Comparison of ENCODE assay signal across 13 cellular contexts in genomic region chr11:9755561-9755960, GRCh38.
DNase-seq lines count a peak whose midpoint lies in the region; ATAC-seq, FAIRE-seq and TF ChIP-seq lines count a peak whose summit lies in the region.
"Had no signal": no experiment of that assay in that cellular context is flagged by ENCODE, and none has a peak within 500 bp of the region (broad histone marks: within the 10 kb centered on the region; RNA-seq: fewer than 3 reads in every experiment).

No MANE protein-coding gene starts in this region.

- H4K20me1 ChIP-seq in GM12878 (ENCODE audit: control insufficient read depth, insufficient read depth) (no peaks in the 10 kb centered on the region), hepatocyte (ENCODE audit: insufficient read depth, poor library complexity, severe bottlenecking) (no peaks in the 10 kb centered on the region)

- no peak overlapping the region for H2AK5ac ChIP-seq in mesendoderm (ENCODE audit: low read length)

- H3K4me1 ChIP-seq in HUES48 (ENCODE audit: control insufficient read depth, insufficient read depth, low read length): peaks cover 28% of the 10 kb centered on the region
- H3K4me1 ChIP-seq in GM12878 (ENCODE audit: control insufficient read depth, insufficient read depth, low read length): peaks cover 53% of the 10 kb centered on the region
- H3K4me1 ChIP-seq in mesendoderm (ENCODE audit: control insufficient read depth, low read depth, low read length): peaks cover 4% of the 10 kb centered on the region
- peaks cover 18% of the 10 kb centered on the region for H3K4me1 ChIP-seq in hepatocyte (ENCODE audit: insufficient read depth)

- H2AFZ ChIP-seq in GM12878 (ENCODE audit: control insufficient read depth, low read depth, low read length) (no peak overlapping the region), hepatocyte (no peak overlapping the region)

- no peak overlapping the region for H3K23ac ChIP-seq in mesendoderm (ENCODE audit: low read length)

- H3K18ac ChIP-seq in mesendoderm (ENCODE audit: low read length): no peak overlapping the region

- peak; percentile 70 for DNase-seq in AG08396 (ENCODE audit: low spot score)
- no peak for DNase-seq in GM12878 (ENCODE audit: low read depth, low spot score)
- no peak for DNase-seq in mesendoderm
- DNase-seq in hepatocyte (ENCODE audit: low spot score): no peak
- DNase-seq in DMS53 treated with DMSO at 0.1 percent for 48 hours (lab: John Stamatoyannopoulos, UW; ENCODE audit: unreplicated experiment): no peak
- no peak for DNase-seq in NCI-H526 treated with DMSO at 0.1 percent for 48 hours (lab: John Stamatoyannopoulos, UW)
- DNase-seq: activated effector memory CD4-positive, alpha-beta T cell treated with Interleukin-2 at 50 U/mL for 16 hours; CD8-positive, alpha-beta memory T cell; MV-4-11; NK-92 treated with Interleukin-12 subunit alpha and Interleukin-12 subunit beta, amount 100 ng/mL, for 24 hours had no signal

- H3K9me3 ChIP-seq in HUES48 (ENCODE audit: control insufficient read depth, insufficient read depth, low read length) (no peaks in the 10 kb centered on the region), GM12878 (replicated peaks; ENCODE audit: control insufficient read depth, insufficient read depth, low read length) (no peaks in the 10 kb centered on the region), hepatocyte (ENCODE audit: low read depth) (no peaks in the 10 kb centered on the region)

- H3K4me2 ChIP-seq in GM12878 (ENCODE audit: control insufficient read depth, insufficient read depth) (peak overlapping the region; percentile 35), mesendoderm (ENCODE audit: low read length) (no peak overlapping the region), hepatocyte (no peak overlapping the region)

- no peak for ATAC-seq in GM12878
- ATAC-seq in GM18505 (IDR thresholded peaks at IDR 0.05; ENCODE audit: unreplicated experiment): no peak

- no peak for FAIRE-seq in GM12878 (lab: Jason Lieb, UNC)

- WGBS in GM12878 (ENCODE audit: insufficient coverage, insufficient replicate concordance, low lambda C conversion rate, missing lambda C conversion rate): 15% methylated on average over 4 of the region's 4 CpGs
- WGBS in mesendoderm (ENCODE audit: extremely low coverage, insufficient coverage, low lambda C conversion rate): no CpG with 5 or more reads among the region's 4 CpGs
- 79% methylated on average over 4 of the region's 4 CpGs for WGBS in hepatocyte (ENCODE audit: low lambda C conversion rate, missing lambda C conversion rate)

- intact Hi-C loops in GM12878 (cut with micrococcal nuclease; ENCODE audit: unreplicated experiment): loop anchor here (5.0 kb wide), 2 partner anchors 107 to 567 kb away; no protein-coding TSS in a partner anchor

- no peak overlapping the region for H3K4ac ChIP-seq in mesendoderm (ENCODE audit: low read depth, low read length)

- no peak overlapping the region for H4K8ac ChIP-seq in mesendoderm (ENCODE audit: low read depth, low read length)

- no peak overlapping the region for H4K5ac ChIP-seq in mesendoderm (ENCODE audit: low read length)

- peak overlapping the region; percentile 10 for H3K27ac ChIP-seq in HUES48 (ENCODE audit: low read depth, low read length)
- no peak overlapping the region for H3K27ac ChIP-seq in GM12878 (ENCODE audit: control insufficient read depth, insufficient read depth)
- H3K27ac ChIP-seq in mesendoderm (ENCODE audit: low read depth, low read length): no peak overlapping the region
- no peak overlapping the region for H3K27ac ChIP-seq in hepatocyte
- H3K27ac ChIP-seq: VCaP had no signal

- RAD21 ChIA-PET in GM12878 (lab: Charles Lee; ENCODE audit: unreplicated experiment): interaction anchor here (0.7 to 1.3 kb wide), 2 partner anchors 12 to 143 kb away, joined by 4 to 5 read pairs; no protein-coding TSS in a partner anchor

- no TSS peak for BruUV-seq in GM12878 (replicated peaks; lab: Mats Ljungman, UMichigan)

- H2BK5ac ChIP-seq in mesendoderm (ENCODE audit: low read length): no peak overlapping the region

- TF ChIP-seq RAD21 in GM12878 (IDR thresholded peaks at IDR 0.05; ENCODE audit: insufficient read depth, low read depth, low read length): no peak

- H3K9ac ChIP-seq in HUES48 (ENCODE audit: low read depth, low read length): no peak overlapping the region
- no peak overlapping the region for H3K9ac ChIP-seq in GM12878 (ENCODE audit: control insufficient read depth, insufficient read depth, low read length)
- no peak overlapping the region for H3K9ac ChIP-seq in mesendoderm (ENCODE audit: low read length)

- no peaks in the 10 kb centered on the region for H3K27me3 ChIP-seq in HUES48 (ENCODE audit: control insufficient read depth, insufficient read depth, low read length)
- H3K27me3 ChIP-seq in GM12878 (replicated peaks in 1 of 2; ENCODE audit: control insufficient read depth in 2 of 2, insufficient read depth in 2 of 2, low read length in 1 of 2): no peaks in the 10 kb centered on the region
- H3K27me3 ChIP-seq in mesendoderm (ENCODE audit: insufficient read depth, low read length, poor library complexity): no peaks in the 10 kb centered on the region
- H3K27me3 ChIP-seq in hepatocyte: no peaks in the 10 kb centered on the region

- peak overlapping the region; percentile 3 for H3K56ac ChIP-seq in mesendoderm (ENCODE audit: low read length)

- H3K36me3 ChIP-seq in HUES48 (ENCODE audit: control insufficient read depth, insufficient read depth, low read length) (peaks cover 17% of the 10 kb centered on the region), GM12878 (ENCODE audit: control insufficient read depth in 2 of 2, insufficient read depth in 2 of 2, low read length in 1 of 2) (peaks cover 0 to 2% of the 10 kb centered on the region in 2 experiments; a peak in 2 of 4 replicates), mesendoderm (ENCODE audit: control insufficient read depth, insufficient read depth, low read length) (peaks cover 1% of the 10 kb centered on the region), hepatocyte (replicated peaks; ENCODE audit: insufficient read depth, low read depth) (no peaks in the 10 kb centered on the region)

- H2BK15ac ChIP-seq in mesendoderm (replicated peaks; ENCODE audit: low read depth): no peak overlapping the region

- CTCF ChIA-PET in GM12878 (lab: Yijun Ruan, JAX): interaction anchor here (1.0 to 1.9 kb wide), 2 partner anchors 207 to 221 kb away, joined by 3 to 10 read pairs; no protein-coding TSS in a partner anchor

- H3K4me3 ChIP-seq in HUES48 (ENCODE audit: low read depth, low read length) (no peak overlapping the region), GM12878 (no peak overlapping the region), mesendoderm (ENCODE audit: low read length) (no peak overlapping the region), hepatocyte (no peak overlapping the region)

- no peak for TF ChIP-seq CTCF in GM12878 (IDR thresholded peaks at IDR 0.05 in 2 of 3, conservative IDR thresholded peaks at IDR 0.05 in 1 of 3; ENCODE audit: control insufficient read depth in 2 of 3, extremely low read depth in 1 of 3, insufficient read depth in 1 of 3, low read depth in 3 of 3, low read length in 3 of 3)
- TF ChIP-seq CTCF in hepatocyte (IDR thresholded peaks at IDR 0.05; ENCODE audit: poor library complexity): no peak

- in situ Hi-C loops in GM12878 (cut with MboI): no loop called here

- H3K79me1 ChIP-seq in mesendoderm (ENCODE audit: low read length): no peaks in the 10 kb centered on the region

- POLR2A ChIA-PET in GM12878 (lab: Charles Lee): no interaction called here

- H3K9me2 ChIP-seq in hepatocyte (replicated peaks; ENCODE audit: insufficient read depth): no peaks in the 10 kb centered on the region

- TF ChIP-seq EP300 in GM12878 (IDR thresholded peaks at IDR 0.05; ENCODE audit: borderline replicate concordance in 1 of 2, control insufficient read depth in 1 of 2, low read depth in 2 of 2, low read length in 2 of 2): no peak

- TF ChIP-seq POLR2A in GM12878 (IDR thresholded peaks at IDR 0.05; ENCODE audit: low read depth, low read length) (no peak), GM18505 (IDR thresholded peaks at IDR 0.05; ENCODE audit: borderline replicate concordance, extremely low read depth, insufficient read depth, insufficient read length) (no peak)

- no peak overlapping the region for H2BK120ac ChIP-seq in mesendoderm (ENCODE audit: low read depth, low read length)

- SMC1A ChIA-PET in GM12878 (lab: Charles Lee; ENCODE audit: uncharacterized antibody, unreplicated experiment): interaction anchor here (1.2 kb wide), 1 partner anchor 36 kb away, joined by 3 read pairs; no protein-coding TSS in a partner anchor

- no peaks in the 10 kb centered on the region for H3K79me2 ChIP-seq in GM12878 (ENCODE audit: control insufficient read depth, insufficient read depth, low read length)
- H3K79me2 ChIP-seq in mesendoderm (ENCODE audit: control insufficient read depth, insufficient read depth, low read length): no peaks in the 10 kb centered on the region
- H3K79me2 ChIP-seq in hepatocyte: no peaks in the 10 kb centered on the region

TF ChIP-seq in GM12878, 131 proteins besides CTCF, POLR2A, EP300 and RAD21:
- TF ChIP-seq BACH1 (IDR thresholded peaks at IDR 0.05; ENCODE audit: borderline replicate concordance): no peak
- TF ChIP-seq SMARCA5 (IDR thresholded peaks at IDR 0.05): no peak
- TF ChIP-seq TARDBP (IDR thresholded peaks at IDR 0.05; ENCODE audit: borderline replicate concordance): no peak
- no peak for TF ChIP-seq EGR1 (IDR thresholded peaks at IDR 0.05; ENCODE audit: borderline replicate concordance in 1 of 2, low read depth in 2 of 2, low read length in 2 of 2)
- no peak for TF ChIP-seq CREM (IDR thresholded peaks at IDR 0.05; ENCODE audit: low read depth)
